15 cellular contexts compared by ENCODE assay signal in genomic region chr14:74008843-74009499, GRCh38. TPM values are rescaled to one million over a fixed set of nuclear protein-coding genes. Genes with fewer than 3 reads are reported as not detected.
DNase-seq lines count a peak whose midpoint lies in the region; ATAC-seq and TF ChIP-seq lines count a peak whose summit lies in the region.
"Had no signal": no experiment of that assay in that cellular context is flagged by ENCODE, and none has a peak within 500 bp of the region (broad histone marks: within the 10 kb centered on the region; RNA-seq: fewer than 3 reads in every experiment).

No MANE protein-coding gene starts in this region.

- no peaks in the 10 kb centered on the region for H3K79me2 ChIP-seq in OCI-LY7 (ENCODE audit: insufficient read depth, low read depth, low read length)

- H3K27me3 Mint-ChIP-seq in activated CD8-positive, alpha-beta T cell treated with anti-CD3 and anti-CD28 coated beads for 36 hours = no peaks in the 10 kb centered on the region
- H3K27me3 Mint-ChIP-seq: B cell had no signal

- in situ Hi-C loops in transverse colon (cut with MboI; ENCODE audit: low pct_ligation_motif_present in 1 of 4, low pct_unique_long_range_greater_than_20kb in 1 of 4, low sequenced_read_pairs in 3 of 4) = no loop called here

- TF ChIP-seq CTCF in OCI-LY7 (conservative IDR thresholded peaks at IDR 0.05; ENCODE audit: low read length) (no peak), fibroblast of pulmonary artery (IDR thresholded peaks at IDR 0.05; ENCODE audit: low read length, missing control alignments) (no peak), mucosa of descending colon (IDR thresholded peaks at IDR 0.05) (no peak), transverse colon (IDR thresholded peaks at IDR 0.05) (no peak)
- no peak for TF ChIP-seq CTCF in activated CD8-positive, alpha-beta T cell treated with anti-CD3 and anti-CD28 coated beads for 36 hours (IDR thresholded peaks at IDR 0.05)

- no peaks in the 10 kb centered on the region for H3K9me2 ChIP-seq in OCI-LY7 (ENCODE audit: insufficient read depth, low read length)

- no peak for TF ChIP-seq POLR2A in transverse colon (IDR thresholded peaks at IDR 0.05)

- peaks cover 24% of the 10 kb centered on the region for H3K36me3 Mint-ChIP-seq in activated CD8-positive, alpha-beta T cell treated with anti-CD3 and anti-CD28 coated beads for 36 hours (ENCODE audit: low read depth)

- H3K36me3 ChIP-seq in OCI-LY7 (ENCODE audit: insufficient read depth, low read length) (0 out of 2 replicates have a peak, but pooled peaks cover 3% of the 10 kb centered on the region), mucosa of descending colon (ENCODE audit: low read depth) (peaks cover 4% of the 10 kb centered on the region), transverse colon (peaks cover 0 to 8% (median 0%) of the 10 kb centered on the region in 4 donors)

- WGBS in transverse colon (ENCODE audit: low coverage in 1 of 2), 2 donors = 29 to 61% methylated on average over 2 of the region's 2 CpGs

- no peak for TF ChIP-seq EP300 in transverse colon (IDR thresholded peaks at IDR 0.05; ENCODE audit: low read depth)

- DNase-seq in OCI-LY7 (ENCODE audit: low spot score) (no peak), fibroblast of pulmonary artery (ENCODE audit: low read depth) (peak; percentile 7), mucosa of descending colon (no peak), transverse colon (no peak), EL (no peak)
- no peak for DNase-seq in activated CD8-positive, alpha-beta T cell treated with anti-CD3 and anti-CD28 coated beads for 36 hours
- DNase-seq in activated CD4-positive, alpha-beta T cell treated with anti-CD3 and anti-CD28 coated beads for 1 hour = no peak
- DNase-seq: Calu3; CD8-positive, alpha-beta T cell; DMS79 treated with DMSO at 0.1 percent for 48 hours; IMR-90 had no signal

- ATAC-seq in mucosa of descending colon = peak; percentile 70
- ATAC-seq in activated CD8-positive, alpha-beta T cell treated with anti-CD3 and anti-CD28 coated beads for 36 hours = no peak
- ATAC-seq: CD8-positive, alpha-beta T cell; GM12878 had no signal

- CTCF ChIA-PET in OCI-LY7 (lab: Charles Lee; ENCODE audit: unreplicated experiment) = no interaction called here
- CTCF ChIA-PET in activated CD8-positive, alpha-beta T cell treated with anti-CD3 and anti-CD28 coated beads for 36 hours (lab: Charles Lee) = no interaction called here

- no peaks in the 10 kb centered on the region for H3K27me3 ChIP-seq in transverse colon
- H3K27me3 ChIP-seq: BLaER1 treated with 17β-estradiol and CSF1 and Interleukin-3, amounts not matched to agents 10 nM and 100 nM had no signal

- H3K9me3 Mint-ChIP-seq in activated CD8-positive, alpha-beta T cell treated with anti-CD3 and anti-CD28 coated beads for 36 hours = no peaks in the 10 kb centered on the region
- H3K9me3 Mint-ChIP-seq: CD8-positive, alpha-beta T cell had no signal

- H3K9me3 ChIP-seq in OCI-LY7 (ENCODE audit: low read length) (no peaks in the 10 kb centered on the region), mucosa of descending colon (no peaks in the 10 kb centered on the region), transverse colon (no peaks in the 10 kb centered on the region)
- H3K9me3 ChIP-seq: BLaER1 treated with 17β-estradiol and CSF1 and Interleukin-3, amounts not matched to agents 10 nM and 100 nM; HAP-1 had no signal

- H3K4me3 ChIP-seq in OCI-LY7 (ENCODE audit: low read depth, low read length, poor library complexity, severe bottlenecking) = no peak overlapping the region
- no peak overlapping the region for H3K4me3 ChIP-seq in fibroblast of pulmonary artery (replicated peaks; ENCODE audit: low read depth, low read length)
- H3K4me3 ChIP-seq in mucosa of descending colon = no peak overlapping the region
- no peak overlapping the region for H3K4me3 ChIP-seq in transverse colon
- H3K4me3 ChIP-seq: BLaER1 treated with 17β-estradiol and CSF1 and Interleukin-3, amounts not matched to agents 10 nM and 100 nM; GM12878; HAP-1 had no signal

- no peak overlapping the region for H3K27ac ChIP-seq in OCI-LY7 (ENCODE audit: low read depth, low read length, poor library complexity, severe bottlenecking)
- peak overlapping the region; percentile 34 to 63 (median 49) for H3K27ac ChIP-seq in transverse colon
- H3K27ac ChIP-seq: BLaER1 treated with 17β-estradiol and CSF1 and Interleukin-3, amounts not matched to agents 10 nM and 100 nM had no signal

- H3K4me3 Mint-ChIP-seq in activated CD8-positive, alpha-beta T cell treated with anti-CD3 and anti-CD28 coated beads for 36 hours = no peak overlapping the region
- H3K4me3 Mint-ChIP-seq: B cell; CD8-positive, alpha-beta T cell had no signal

- H2AFZ ChIP-seq in OCI-LY7 (ENCODE audit: low read length) = no peak overlapping the region

- H3K4me1 ChIP-seq in OCI-LY7 (ENCODE audit: insufficient read depth, low read length, poor library complexity, severe bottlenecking) (no peaks in the 10 kb centered on the region), mucosa of descending colon (ENCODE audit: low read depth) (no peaks in the 10 kb centered on the region), transverse colon (peaks cover 0 to 5% (median 2%) of the 10 kb centered on the region in 4 donors)
- H3K4me1 ChIP-seq: BLaER1 treated with 17β-estradiol and CSF1 and Interleukin-3, amounts not matched to agents 10 nM and 100 nM; HAP-1 had no signal

- H3K4me2 ChIP-seq in OCI-LY7 (ENCODE audit: low read length) = no peak overlapping the region
- H3K4me2 ChIP-seq: BLaER1 treated with 17β-estradiol and CSF1 and Interleukin-3, amounts not matched to agents 10 nM and 100 nM had no signal

- intact Hi-C loops in OCI-LY7 (cut with micrococcal nuclease; ENCODE audit: unreplicated experiment) = no loop called here
- intact Hi-C loops in mucosa of descending colon (cut with DNase I, micrococcal nuclease) = no loop called here
- intact Hi-C loops in transverse colon (cut with DNase I; ENCODE audit: low total_unique reads) = no loop called here
- intact Hi-C loops in activated CD8-positive, alpha-beta T cell treated with anti-CD3 and anti-CD28 coated beads for 36 hours (cut with micrococcal nuclease) = no loop called here

- POLR2A ChIA-PET in OCI-LY7 (lab: Charles Lee) = no interaction called here
- POLR2A ChIA-PET in activated CD8-positive, alpha-beta T cell treated with anti-CD3 and anti-CD28 coated beads for 36 hours (lab: Charles Lee) = interaction anchor here (0.6 kb wide), 1 partner anchor 73 kb away, joined by 3 read pairs; no protein-coding TSS in a partner anchor

- TSS peak; percentile 41 for BruUV-seq in OCI-LY7 (replicated peaks; lab: Mats Ljungman, UMichigan)

- no peaks in the 10 kb centered on the region for H4K20me1 ChIP-seq in OCI-LY7 (ENCODE audit: insufficient read depth, low read length)
- H4K20me1 ChIP-seq: BLaER1 treated with 17β-estradiol and CSF1 and Interleukin-3, amounts not matched to agents 10 nM and 100 nM had no signal

- H3K4me1 Mint-ChIP-seq in activated CD8-positive, alpha-beta T cell treated with anti-CD3 and anti-CD28 coated beads for 36 hours (ENCODE audit: low read depth) = no peaks in the 10 kb centered on the region
- H3K4me1 Mint-ChIP-seq: B cell had no signal

- H3K27ac Mint-ChIP-seq in activated CD8-positive, alpha-beta T cell treated with anti-CD3 and anti-CD28 coated beads for 36 hours = no peak overlapping the region
- H3K27ac Mint-ChIP-seq: B cell; CD8-positive, alpha-beta T cell had no signal

RNA-seq across cellular contexts. Expression of gene ENTPD5, which starts 10.1 kb away (rescaled TPM):
- 7.5 and 7.8 TPM in 2 replicates for total RNA-seq in OCI-LY7 (2014; rRNA removed; shearing (Covaris generic))
- 18.1 and 20.8 TPM in 2 replicates for total RNA-seq in OCI-LY7 (2022)
- 100 to 1,000 TPM in 2 of 3 donors, 10 to 100 TPM in 1; 79.9 to 296 (median 153) TPM for total RNA-seq in mucosa of descending colon
- 100 to 1,000 TPM in 3 of 4 donors, 10 to 100 TPM in 1; 60.9 to 311 (median 219) TPM for total RNA-seq in transverse colon
- total RNA-seq in activated CD8-positive, alpha-beta T cell treated with anti-CD3 and anti-CD28 coated beads for 36 hours = 10 to 100 TPM; 11.9 to 13.9 TPM

RNA-seq across cellular contexts. Expression of gene BBOF1, which starts 10.2 kb away (rescaled TPM):
- total RNA-seq in OCI-LY7 (2014; rRNA removed; shearing (Covaris generic)) = 1.7 and 2.9 TPM in 2 replicates
- total RNA-seq in OCI-LY7 (2022) (3.2 and 3.9 TPM in 2 replicates), mucosa of descending colon (1 to 10 TPM; 3.9 to 6.8 (median 4.1) TPM), transverse colon (1 to 10 TPM; 4.1 to 7.5 (median 5.4) TPM)
- total RNA-seq in activated CD8-positive, alpha-beta T cell treated with anti-CD3 and anti-CD28 coated beads for 36 hours = 1 to 10 TPM; 1.2 TPM

RNA-seq across cellular contexts. Expression of gene COQ6, which starts 58.9 kb away (rescaled TPM):
- total RNA-seq in OCI-LY7 (2014; rRNA removed; shearing (Covaris generic)) = 18.7 and 35.4 TPM in 2 replicates
- total RNA-seq in OCI-LY7 (2022) (20.5 and 22.0 TPM in 2 replicates), mucosa of descending colon (10 to 100 TPM; 18.9 to 20.6 (median 20.5) TPM), transverse colon (10 to 100 TPM; 39.1 to 46.8 (median 42.4) TPM)
- 10 to 100 TPM; 20.2 to 23.2 TPM for total RNA-seq in activated CD8-positive, alpha-beta T cell treated with anti-CD3 and anti-CD28 coated beads for 36 hours

RNA-seq across cellular contexts. Expression of gene FAM161B, which starts 59.1 kb away (rescaled TPM):
- total RNA-seq in OCI-LY7 (2014; rRNA removed; shearing (Covaris generic)) = 2.3 and 2.6 TPM in 2 replicates
- total RNA-seq in OCI-LY7 (2022) (3.5 and 3.6 TPM in 2 replicates), mucosa of descending colon (1 to 10 TPM; 4.0 to 6.8 (median 6.2) TPM), transverse colon (1 to 10 TPM; 2.4 to 7.2 (median 4.8) TPM)
- total RNA-seq in activated CD8-positive, alpha-beta T cell treated with anti-CD3 and anti-CD28 coated beads for 36 hours = 1 to 10 TPM; 1.0 to 1.3 TPM
